10 cellular contexts compared by ENCODE assay signal in genomic region chr12:121279507-121279915, GRCh38. TPM values are rescaled to one million over a fixed set of nuclear protein-coding genes. Genes with fewer than 3 reads are reported as not detected.
DNase-seq lines count a peak whose midpoint lies in the region; ATAC-seq and TF ChIP-seq lines count a peak whose summit lies in the region.
"Had no signal": no experiment of that assay in that cellular context is flagged by ENCODE, and none has a peak within 500 bp of the region (broad histone marks: within the 10 kb centered on the region; RNA-seq: fewer than 3 reads in every experiment).

No MANE protein-coding gene starts in this region.

- no peak overlapping the region for H2AK5ac ChIP-seq in mesenchymal stem cell (ENCODE audit: low read length, severe bottlenecking)

- H3K4me1 ChIP-seq in esophagus muscularis mucosa (peaks cover 18 to 56% (median 42%) of the 10 kb centered on the region in 4 donors), mesenchymal stem cell (ENCODE audit: control insufficient read depth, insufficient read depth, low read depth, low read length) (peaks cover 2% of the 10 kb centered on the region), upper lobe of left lung (peaks cover 21 to 32% (median 25%) of the 10 kb centered on the region in 4 donors)

- no peak overlapping the region for H2BK15ac ChIP-seq in mesenchymal stem cell (ENCODE audit: low read depth, poor library complexity, severe bottlenecking)

- no peak overlapping the region for H2BK5ac ChIP-seq in mesenchymal stem cell (ENCODE audit: low read depth, low read length, poor library complexity, severe bottlenecking)

- no peak overlapping the region for H2BK120ac ChIP-seq in mesenchymal stem cell (ENCODE audit: low read depth, low read length)

- intact Hi-C loops in esophagus muscularis mucosa (cut with DNase I) = no loop called here

- H3K36me3 ChIP-seq in esophagus muscularis mucosa = peaks cover 0 to 11% (median 3%) of the 10 kb centered on the region in 4 donors
- H3K36me3 ChIP-seq in mesenchymal stem cell (ENCODE audit: control insufficient read depth in 1 of 2, insufficient read depth in 2 of 2, low read depth in 1 of 2, low read length in 2 of 2) = peaks cover 0 to 19% of the 10 kb centered on the region in 2 experiments
- H3K36me3 ChIP-seq in upper lobe of left lung = peaks cover 0 to 16% (median 3%) of the 10 kb centered on the region in 4 donors

- DNase-seq in esophagus muscularis mucosa (ENCODE audit: extremely low spot score) = no peak
- DNase-seq in mesenchymal stem cell = no peak
- DNase-seq in upper lobe of left lung = peak in 1 of 2 donors; percentile 40
- no peak for DNase-seq in activated effector memory CD4-positive, alpha-beta T cell treated with anti-CD3 and anti-CD28 coated beads, Interleukin-2, amount 50 U/mL, for 16 hours
- no peak for DNase-seq in activated CD8-positive, alpha-beta memory T cell treated with anti-CD3 and anti-CD28 coated beads for 24 hours
- DNase-seq in NCI-H510A treated with DMSO at 0.1 percent for 48 hours (lab: John Stamatoyannopoulos, UW) = no peak
- DNase-seq: DND-41, NCI-H1092 treated with DMSO at 0.1 percent for 48 hours had no signal

- no peak overlapping the region for H2BK12ac ChIP-seq in mesenchymal stem cell (ENCODE audit: low read length in 2 of 2)

- H3K9me3 ChIP-seq in esophagus muscularis mucosa (no peaks in the 10 kb centered on the region), mesenchymal stem cell (ENCODE audit: control insufficient read depth, low read length) (no peaks in the 10 kb centered on the region), upper lobe of left lung (no peaks in the 10 kb centered on the region)

- H3K27ac ChIP-seq in esophagus muscularis mucosa (replicated peaks in 1 of 4) (peak overlapping the region; percentile 53 to 73 (median 64)), mesenchymal stem cell (ENCODE audit: low read length, poor library complexity, severe bottlenecking) (no peak overlapping the region), upper lobe of left lung (peak overlapping the region; percentile 67 to 86 (median 77))

- H3K14ac ChIP-seq in mesenchymal stem cell (ENCODE audit: low read length in 2 of 2) = no peak overlapping the region

- H3K79me1 ChIP-seq in mesenchymal stem cell (replicated peaks; ENCODE audit: low read length, poor library complexity, severe bottlenecking) = peaks cover 17% of the 10 kb centered on the region

- H2AFZ ChIP-seq in mesenchymal stem cell (ENCODE audit: low read depth, low read length) = no peak overlapping the region

- no peak for TF ChIP-seq POLR2A in esophagus muscularis mucosa (IDR thresholded peaks at IDR 0.05; ENCODE audit: low read depth)
- TF ChIP-seq POLR2A in upper lobe of left lung (IDR thresholded peaks at IDR 0.05) = no peak

- TF ChIP-seq EP300 in esophagus muscularis mucosa (IDR thresholded peaks at IDR 0.05) (no peak), upper lobe of left lung (IDR thresholded peaks at IDR 0.05) (no peak)

- no peak overlapping the region for H4K8ac ChIP-seq in mesenchymal stem cell (ENCODE audit: low read length)

- peak overlapping the region; percentile 74 for H3K9ac ChIP-seq in mesenchymal stem cell (ENCODE audit: low read length)

- no peak overlapping the region for H3K4me3 ChIP-seq in esophagus muscularis mucosa
- H3K4me3 ChIP-seq in mesenchymal stem cell (ENCODE audit: insufficient read depth in 1 of 2, low read depth in 1 of 2, low read length in 2 of 2) = peak overlapping the region in 1 of 2 experiments; percentile 45
- no peak overlapping the region for H3K4me3 ChIP-seq in upper lobe of left lung
- H3K4me3 ChIP-seq: smooth muscle cell had no signal

- no peak overlapping the region for H3K4ac ChIP-seq in mesenchymal stem cell (ENCODE audit: low read depth in 1 of 2, low read length in 2 of 2)

- no peaks in the 10 kb centered on the region for H3K27me3 ChIP-seq in esophagus muscularis mucosa
- H3K27me3 ChIP-seq in mesenchymal stem cell (ENCODE audit: control insufficient read depth in 1 of 2, insufficient read depth in 1 of 2, low read length in 2 of 2) = no peaks in the 10 kb centered on the region
- H3K27me3 ChIP-seq in upper lobe of left lung = no peaks in the 10 kb centered on the region

- no peak for TF ChIP-seq CTCF in esophagus muscularis mucosa (IDR thresholded peaks at IDR 0.05)
- TF ChIP-seq CTCF in upper lobe of left lung (IDR thresholded peaks at IDR 0.05) = no peak

- no peak overlapping the region for H4K91ac ChIP-seq in mesenchymal stem cell (ENCODE audit: low read length)

- peak; percentile 67 for ATAC-seq in SK-N-SH treated with all-trans-retinoic acid at 6 μM for 48 hours
- peak; percentile 31 to 58 for ATAC-seq in upper lobe of left lung (ENCODE audit: low FRiP score in 2 of 2)

- no peak overlapping the region for H3K23ac ChIP-seq in mesenchymal stem cell (ENCODE audit: low read length in 2 of 2)

- whole genome bisulfite sequencing in esophagus muscularis mucosa = 37% methylated on average over 8 of the region's 10 CpGs
- WGBS in mesenchymal stem cell = 90% methylated on average over 10 of the region's 10 CpGs
- 60 to 63% methylated on average over 7 to 10 of the region's 10 CpGs for WGBS in upper lobe of left lung, 2 donors

- no peak overlapping the region for H3K4me2 ChIP-seq in mesenchymal stem cell (ENCODE audit: low read length, poor library complexity, severe bottlenecking)
- H3K4me2 ChIP-seq: smooth muscle cell had no signal

- H3K18ac ChIP-seq in mesenchymal stem cell (ENCODE audit: low read depth in 1 of 2, low read length in 2 of 2) = no peak overlapping the region

TF ChIP-seq in SK-N-SH treated with all-trans-retinoic acid at 6 μM for 48 hours, 23 proteins besides CTCF, POLR2A, EP300 and RAD21:
- no peak for TF ChIP-seq ZNF70 (CRISPR knock-in tag; IDR thresholded peaks at IDR 0.05)
- TF ChIP-seq TOX (CRISPR knock-in tag; IDR thresholded peaks at IDR 0.05; ENCODE audit: borderline replicate concordance) = no peak
- TF ChIP-seq ZNF565 (CRISPR knock-in tag; conservative IDR thresholded peaks at IDR 0.05; ENCODE audit: low read depth) = no peak
- no peak for TF ChIP-seq OSR1 (CRISPR knock-in tag; IDR thresholded peaks at IDR 0.05)
- no peak for TF ChIP-seq ESRRG (CRISPR knock-in tag; IDR thresholded peaks at IDR 0.05)
- TF ChIP-seq ZC3H10 (CRISPR knock-in tag; IDR thresholded peaks at IDR 0.05) = no peak
- no peak for TF ChIP-seq PPARA (CRISPR knock-in tag; IDR thresholded peaks at IDR 0.05; ENCODE audit: borderline replicate concordance)
- TF ChIP-seq SNAI2 (CRISPR knock-in tag; IDR thresholded peaks at IDR 0.05) = no peak
- TF ChIP-seq ZFP3 (CRISPR knock-in tag; IDR thresholded peaks at IDR 0.05) = no peak
- no peak for TF ChIP-seq PATZ1 (CRISPR knock-in tag; IDR thresholded peaks at IDR 0.05; ENCODE audit: borderline replicate concordance)
TF ChIP-seq in SK-N-SH treated with all-trans-retinoic acid at 6 μM for 48 hours: peak in this region for 0.

RNA-seq across cellular contexts. Expression of gene CAMKK2, which starts 17.0 kb away (rescaled TPM):
- total RNA-seq in esophagus muscularis mucosa (10 to 100 TPM; 23.9 to 45.0 (median 37.4) TPM), upper lobe of left lung (10 to 100 TPM; 27.7 to 63.9 (median 41.7) TPM)
- polyA plus RNA-seq in mesenchymal stem cell (2013, experiment 1 of 2) = 18.1 TPM
- 17.5 TPM for polyA plus RNA-seq in mesenchymal stem cell (2013, experiment 2 of 2)
